In the genomic region with DNA sequence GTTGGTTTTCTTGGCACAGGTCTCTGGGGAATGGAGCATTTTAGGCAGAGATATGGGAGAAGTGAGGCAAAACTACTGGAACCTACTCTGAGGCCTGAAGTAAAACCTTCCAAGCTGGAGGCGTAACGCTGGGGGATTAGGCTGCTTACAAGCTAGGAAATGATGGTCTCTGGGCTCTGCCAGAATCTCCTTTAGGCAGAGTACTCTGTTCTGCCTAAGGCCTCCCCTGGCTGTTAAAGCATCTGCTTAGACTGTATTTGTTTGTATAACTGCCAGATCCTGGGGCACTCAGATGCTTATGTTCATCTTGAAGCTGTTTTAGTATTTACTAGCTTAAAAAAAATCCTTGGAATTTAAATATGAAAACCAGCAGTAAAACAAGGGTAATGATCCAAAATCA, we compare ENCODE assay signal across 25 cellular contexts.
DNase-seq lines count a peak whose midpoint lies in the region; ATAC-seq, FAIRE-seq and TF ChIP-seq lines count a peak whose summit lies in the region.
"Had no signal": no experiment of that assay in that cellular context is flagged by ENCODE, and none has a peak within 500 bp of the region (broad histone marks: within the 10 kb centered on the region; RNA-seq: fewer than 3 reads in every experiment).

No MANE protein-coding gene starts in this region.

- H3K9me3 ChIP-seq in adipocyte (ENCODE audit: control insufficient read depth, low read length) (peaks cover 8% of the 10 kb centered on the region), neural progenitor cell (ENCODE audit: low read depth) (no peaks in the 10 kb centered on the region)
- H3K9me3 ChIP-seq: BLaER1, breast epithelium, suprapubic skin, upper lobe of right lung had no signal

- CTCF ChIA-PET in BJ (lab: Yijun Ruan, JAX) = no interaction called here

- H3K4me1 ChIP-seq in adipocyte (ENCODE audit: control insufficient read depth, insufficient read depth, low read length) = no peaks in the 10 kb centered on the region
- H3K4me1 ChIP-seq in neural progenitor cell = no peaks in the 10 kb centered on the region
- H3K4me1 ChIP-seq: BLaER1, breast epithelium, suprapubic skin, upper lobe of right lung had no signal

- H3K36me3 Mint-ChIP-seq in neural progenitor cell = peaks cover 4% of the 10 kb centered on the region
- H3K36me3 Mint-ChIP-seq: activated naive CD4-positive, alpha-beta T cell treated with anti-CD3 and anti-CD28 coated beads, Interleukin-2, amount 50 U/mL, for 24 hours had no signal

- H3K36me3 ChIP-seq in BJ (ENCODE audit: control insufficient read depth, insufficient read depth, low read length) = no peaks in the 10 kb centered on the region
- H3K36me3 ChIP-seq in adipocyte (ENCODE audit: control insufficient read depth, insufficient read depth, low read length, severe bottlenecking) = no peaks in the 10 kb centered on the region
- H3K36me3 ChIP-seq in neural progenitor cell = no peaks in the 10 kb centered on the region
- H3K36me3 ChIP-seq: BLaER1, breast epithelium, suprapubic skin, upper lobe of right lung had no signal

- no peaks in the 10 kb centered on the region for H3K27me3 ChIP-seq in BJ (ENCODE audit: control insufficient read depth, insufficient read depth, low read length)
- H3K27me3 ChIP-seq in adipocyte (replicated peaks; ENCODE audit: control insufficient read depth, insufficient read depth, low read length) = peaks cover 8% of the 10 kb centered on the region
- no peaks in the 10 kb centered on the region for H3K27me3 ChIP-seq in neural progenitor cell
- H3K27me3 ChIP-seq: suprapubic skin, upper lobe of right lung had no signal

- H3K79me2 ChIP-seq in neural progenitor cell (ENCODE audit: low read depth) = no peaks in the 10 kb centered on the region

- peak overlapping the region; percentile 92 for H3K27ac Mint-ChIP-seq in neural progenitor cell
- H3K27ac Mint-ChIP-seq: activated CD8-positive, alpha-beta T cell treated with anti-CD3 and anti-CD28 coated beads, Interleukin-2, amount 10 ng/mL, durations not matched to agents 7 days and 5 days; activated naive CD4-positive, alpha-beta T cell treated with anti-CD3 and anti-CD28 coated beads, Interleukin-2, amount 50 U/mL, for 24 hours; activated T-helper 2 cell treated with anti-CD3 and anti-CD28 coated beads, Interferon-gamma antibody, Interleukin-2, Interleukin-4, amounts not matched to agents 10 μg/mL and 5 μg/mL and 100 μg/mL, durations not matched to agents 14 hours and 24 hours and 36 hours; nephron had no signal

- H3K9me3 Mint-ChIP-seq in neural progenitor cell = peaks cover 15% of the 10 kb centered on the region
- H3K9me3 Mint-ChIP-seq: activated naive CD4-positive, alpha-beta T cell treated with anti-CD3 and anti-CD28 coated beads, Interleukin-2, amount 50 U/mL, for 24 hours; activated T-helper 2 cell treated with anti-CD3 and anti-CD28 coated beads, Interferon-gamma antibody, Interleukin-2, Interleukin-4, amounts not matched to agents 10 μg/mL and 5 μg/mL and 100 μg/mL, durations not matched to agents 14 hours and 24 hours and 36 hours had no signal

- POLR2A ChIA-PET in BJ (lab: Charles Lee) = no interaction called here

- TF ChIP-seq CTCF in BJ (IDR thresholded peaks at IDR 0.05; ENCODE audit: insufficient read depth, low read depth, low read length) (no peak), neural progenitor cell (IDR thresholded peaks at IDR 0.05) (no peak)

- FAIRE-seq in GM19239 (lab: Jason Lieb, UNC) = peak; percentile 31
- FAIRE-seq: GM12878 had no signal

- no peak for ATAC-seq in HG03039 (IDR thresholded peaks at IDR 0.05; ENCODE audit: unreplicated experiment)
- ATAC-seq: activated CD8-positive, alpha-beta T cell treated with anti-CD3 and anti-CD28 coated beads, Interleukin-2, amount 10 ng/mL, durations not matched to agents 7 days and 5 days; GM12878; upper lobe of right lung had no signal

- peak overlapping the region; percentile 4 for H3K27ac ChIP-seq in neural progenitor cell
- H3K27ac ChIP-seq: BLaER1, breast epithelium, suprapubic skin, upper lobe of right lung had no signal

- DNase-seq in BJ (ENCODE audit: low read depth) = peak; percentile 28
- DNase-seq in GM19239 (ENCODE audit: insufficient read length, low spot score) = no peak
- peak; percentile 47 for DNase-seq in adipocyte (ENCODE audit: low read depth)
- peak; percentile 48 for DNase-seq in neural progenitor cell (ENCODE audit: low spot score)
- no peak for DNase-seq in activated CD4-positive, CD25-positive, alpha-beta regulatory T cell (lab: John Stamatoyannopoulos, UW)
- no peak for DNase-seq in cortex of kidney (lab: John Stamatoyannopoulos, UW)
- DNase-seq: activated CD4-positive, alpha-beta T cell treated with anti-CD3 and anti-CD28 coated beads for 4 hours; activated CD8-positive, alpha-beta T cell treated with anti-CD3 and anti-CD28 coated beads, Interleukin-2, amount 10 ng/mL, durations not matched to agents 7 days and 5 days; amygdala; DMS79 treated with DMSO at 0.1 percent for 48 hours; HCEC 1CT; NCI-H146; NCI-H226; NCI-H774; stimulated activated naive CD4-positive, alpha-beta T cell treated with Interleukin-2 at 50 U/mL for 16 hours; T-helper 9 cell; upper lobe of right lung had no signal

- H3K9ac ChIP-seq in adipocyte (ENCODE audit: low read length) (no peak overlapping the region), neural progenitor cell (no peak overlapping the region)
- H3K9ac ChIP-seq: BLaER1 had no signal

- peaks cover 2% of the 10 kb centered on the region for H3K27me3 Mint-ChIP-seq in neural progenitor cell (ENCODE audit: insufficient read depth, low read depth)
- H3K27me3 Mint-ChIP-seq: activated naive CD4-positive, alpha-beta T cell treated with anti-CD3 and anti-CD28 coated beads, Interleukin-2, amount 50 U/mL, for 24 hours had no signal

- H3K4me2 ChIP-seq in neural progenitor cell = no peak overlapping the region
- H3K4me2 ChIP-seq: BLaER1 had no signal

- no peak overlapping the region for H2AFZ ChIP-seq in neural progenitor cell (replicated peaks)

- H3K4me1 Mint-ChIP-seq in neural progenitor cell = peaks cover 6% of the 10 kb centered on the region
- H3K4me1 Mint-ChIP-seq: activated naive CD4-positive, alpha-beta T cell treated with anti-CD3 and anti-CD28 coated beads, Interleukin-2, amount 50 U/mL, for 24 hours; nephron had no signal

- H4K20me1 ChIP-seq in neural progenitor cell (ENCODE audit: low read depth) = no peaks in the 10 kb centered on the region
- H4K20me1 ChIP-seq: BLaER1 had no signal

- H3F3A ChIP-seq in neural progenitor cell (ENCODE audit: low read depth) = no peaks in the 10 kb centered on the region

- H3K4me3 ChIP-seq in BJ (ENCODE audit: low read depth, low read length) (no peak overlapping the region), adipocyte (ENCODE audit: low read length) (no peak overlapping the region), neural progenitor cell (no peak overlapping the region)
- H3K4me3 ChIP-seq: BLaER1, breast epithelium, GM12878, suprapubic skin, upper lobe of right lung had no signal

- no peak overlapping the region for H3K4me3 Mint-ChIP-seq in neural progenitor cell
- H3K4me3 Mint-ChIP-seq: activated CD8-positive, alpha-beta T cell treated with anti-CD3 and anti-CD28 coated beads, Interleukin-2, amount 10 ng/mL, durations not matched to agents 7 days and 5 days; activated naive CD4-positive, alpha-beta T cell treated with anti-CD3 and anti-CD28 coated beads, Interleukin-2, amount 50 U/mL, for 24 hours; nephron had no signal

Comparison
In these comparisons a context has a peak if more than half of its experiments do, and no peak if none do; other contexts are left out.
1. DNase-seq: peak in BJ (single experiment), adipocyte (single experiment) and neural progenitor cell (single experiment); none in GM19239 (single experiment), activated CD4-positive, CD25-positive, alpha-beta regulatory T cell (0 of 4) and cortex of kidney (single experiment).